In the genomic region with DNA sequence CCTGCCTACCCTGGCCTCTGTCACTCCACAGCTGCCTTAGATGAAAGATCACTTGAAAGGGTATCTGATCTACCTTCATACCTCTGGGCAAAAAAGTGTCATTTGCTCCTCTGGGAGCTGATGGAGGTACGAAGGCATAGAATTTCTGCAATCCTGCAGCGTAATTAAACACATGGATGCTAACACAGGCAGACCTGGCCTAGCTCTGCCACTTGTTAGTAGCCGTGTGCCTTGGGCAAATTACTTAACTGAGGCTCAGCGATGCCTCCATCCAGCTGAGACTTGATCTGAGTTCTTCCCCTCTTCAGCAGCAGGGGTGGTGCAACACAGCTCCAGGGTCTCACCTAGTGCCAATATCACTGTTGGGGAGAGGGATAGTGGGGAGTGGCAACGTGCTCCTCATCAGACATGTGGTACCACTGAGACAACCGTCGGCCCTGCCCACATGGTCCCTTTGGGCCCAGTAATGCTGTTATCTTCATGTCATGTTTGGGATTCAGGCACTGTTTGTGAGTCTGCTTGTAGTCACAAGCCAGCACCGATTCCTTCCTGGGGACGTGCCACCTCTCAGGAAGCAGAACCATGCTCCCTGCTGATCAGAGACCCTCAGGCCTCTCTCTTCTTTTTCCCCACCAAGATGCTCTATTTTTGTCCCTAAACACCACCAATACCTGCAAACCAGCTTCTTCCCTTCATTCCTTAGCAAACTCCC, we compare ENCODE assay signal across 1 cellular context.
TF ChIP-seq lines count a peak whose summit lies in the region.

No MANE protein-coding gene starts in this region.

TF ChIP-seq in H1, 55 proteins besides CTCF, POLR2A, EP300 and RAD21:
- TF ChIP-seq SUZ12 (IDR thresholded peaks at IDR 0.05; ENCODE audit: low read length) (no peak), RXRA (IDR thresholded peaks at IDR 0.05; ENCODE audit: insufficient read depth, low read depth, low read length) (no peak), JUN (IDR thresholded peaks at IDR 0.05; ENCODE audit: low read depth, low read length) (no peak), CHD2 (IDR thresholded peaks at IDR 0.05; ENCODE audit: low read length) (no peak), SIN3A (conservative IDR thresholded peaks at IDR 0.05 in 1 of 2, IDR thresholded peaks at IDR 0.05 in 1 of 2; ENCODE audit: low read depth in 1 of 2, low read length in 2 of 2) (no peak), SP2 (IDR thresholded peaks at IDR 0.05; ENCODE audit: low read length) (no peak), SP1 (IDR thresholded peaks at IDR 0.05; ENCODE audit: low read depth, low read length) (no peak), RNF2 (IDR thresholded peaks at IDR 0.05; ENCODE audit: borderline replicate concordance, low read depth, low read length, missing control alignments, poor library complexity, severe bottlenecking) (no peak), SAP30 (IDR thresholded peaks at IDR 0.05; ENCODE audit: insufficient read depth, insufficient replicate concordance, low read length) (no peak), CHD1 (IDR thresholded peaks at IDR 0.05; ENCODE audit: low read depth, low read length) (no peak), SRF (IDR thresholded peaks at IDR 0.05; ENCODE audit: low read depth, low read length) (no peak), CTBP2 (IDR thresholded peaks at IDR 0.05; ENCODE audit: borderline replicate concordance, insufficient read depth, insufficient read length, low read length) (no peak), HDAC6 (IDR thresholded peaks at IDR 0.05; ENCODE audit: low read depth, low read length) (no peak), KDM1A (IDR thresholded peaks at IDR 0.05; ENCODE audit: borderline replicate concordance, low read length) (no peak), KDM5A (IDR thresholded peaks at IDR 0.05; ENCODE audit: low read length) (no peak), TAF7 (optimal IDR thresholded peaks at IDR 0.05; ENCODE audit: borderline replicate concordance, low read depth, low read length) (no peak), GTF2F1 (IDR thresholded peaks at IDR 0.05; ENCODE audit: borderline replicate concordance, low read depth, low read length) (no peak)
- TF ChIP-seq, protein P1, sequence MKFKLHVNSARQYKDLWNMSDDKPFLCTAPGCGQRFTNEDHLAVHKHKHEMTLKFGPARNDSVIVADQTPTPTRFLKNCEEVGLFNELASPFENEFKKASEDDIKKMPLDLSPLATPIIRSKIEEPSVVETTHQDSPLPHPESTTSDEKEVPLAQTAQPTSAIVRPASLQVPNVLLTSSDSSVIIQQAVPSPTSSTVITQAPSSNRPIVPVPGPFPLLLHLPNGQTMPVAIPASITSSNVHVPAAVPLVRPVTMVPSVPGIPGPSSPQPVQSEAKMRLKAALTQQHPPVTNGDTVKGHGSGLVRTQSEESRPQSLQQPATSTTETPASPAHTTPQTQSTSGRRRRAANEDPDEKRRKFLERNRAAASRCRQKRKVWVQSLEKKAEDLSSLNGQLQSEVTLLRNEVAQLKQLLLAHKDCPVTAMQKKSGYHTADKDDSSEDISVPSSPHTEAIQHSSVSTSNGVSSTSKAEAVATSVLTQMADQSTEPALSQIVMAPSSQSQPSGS (IDR thresholded peaks at IDR 0.05; ENCODE audit: low read length), result no peak
- TF ChIP-seq, protein P2, sequence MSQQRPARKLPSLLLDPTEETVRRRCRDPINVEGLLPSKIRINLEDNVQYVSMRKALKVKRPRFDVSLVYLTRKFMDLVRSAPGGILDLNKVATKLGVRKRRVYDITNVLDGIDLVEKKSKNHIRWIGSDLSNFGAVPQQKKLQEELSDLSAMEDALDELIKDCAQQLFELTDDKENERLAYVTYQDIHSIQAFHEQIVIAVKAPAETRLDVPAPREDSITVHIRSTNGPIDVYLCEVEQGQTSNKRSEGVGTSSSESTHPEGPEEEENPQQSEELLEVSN (IDR thresholded peaks at IDR 0.05), result no peak
